23 cellular contexts compared by ENCODE assay signal in the genomic region with DNA sequence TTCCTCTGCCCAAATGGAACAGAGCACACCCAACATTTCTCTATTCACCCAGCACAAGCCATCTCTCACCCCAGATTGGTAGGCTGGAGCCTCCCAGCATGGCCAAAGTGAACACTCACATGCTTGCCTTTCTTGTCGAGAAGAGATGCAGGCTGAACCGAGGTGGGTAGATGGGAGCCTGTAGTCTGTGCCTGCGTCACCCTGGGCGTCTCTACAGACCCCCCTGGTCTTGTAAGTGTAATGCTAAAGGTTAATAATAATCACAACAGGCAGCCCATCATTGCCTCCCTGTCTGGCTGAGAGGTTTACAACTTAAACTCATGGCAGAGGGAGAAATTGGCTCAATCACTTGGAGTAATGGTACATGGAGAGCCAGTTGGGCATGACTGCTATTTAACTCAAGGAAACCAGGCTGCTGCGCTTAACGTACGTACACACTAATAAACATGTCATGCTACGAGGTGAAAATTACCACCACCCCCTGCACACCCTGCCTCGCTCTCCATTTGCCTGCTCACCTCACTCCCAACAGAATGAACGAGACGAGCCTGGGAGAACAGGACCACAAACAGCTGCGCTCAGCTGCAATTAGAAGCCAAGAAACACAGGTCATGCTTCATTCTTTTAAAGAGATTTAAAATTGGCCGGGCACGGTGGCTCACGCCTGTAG. TPM values are rescaled to one million over a fixed set of nuclear protein-coding genes. Genes with fewer than 3 reads are reported as not detected.
"Had no signal": no experiment of that assay in that cellular context is flagged by ENCODE, and none has a peak within 500 bp of the region (broad histone marks: within the 10 kb centered on the region; RNA-seq: fewer than 3 reads in every experiment).

No MANE protein-coding gene starts in this region.

- H3K9ac ChIP-seq: SK-N-SH had no signal

- H3K9me3 ChIP-seq: MG63, Peyer's patch, SJCRH30, SK-N-SH had no signal

- H3K4me3 ChIP-seq: MG63, Peyer's patch, SJCRH30 had no signal

- DNase-seq: activated CD4-positive, alpha-beta memory T cell treated with anti-CD3 and anti-CD28 coated beads, Interleukin-2, amount 10 ng/mL, durations not matched to agents 7 days and 5 days; activated CD4-positive, alpha-beta T cell treated with anti-CD3 and anti-CD28 coated beads, Interleukin-2, amount 50 U/mL, for 1 hour; activated CD4-positive, CD25-positive, alpha-beta regulatory T cell; activated gamma-delta T cell treated with Interleukin-2 at 50 U/mL for 16 hours; activated naive CD4-positive, alpha-beta T cell treated with anti-CD3 and anti-CD28 coated beads, Interleukin-2, amount 10 ng/mL, durations not matched to agents 7 days and 5 days; activated naive CD8-positive, alpha-beta T cell treated with anti-CD3 and anti-CD28 coated beads for 36 hours; activated T-cell treated with anti-CD3 and anti-CD28 coated beads for 4 hours; activated T-cell treated with anti-CD3 and anti-CD28 coated beads, Interleukin-2, amount 50 U/mL, for 48 hours; anterior cingulate cortex; MG63; MV-4-11; NCI-H1105; NCI-H1436 treated with DMSO at 0.1 percent for 48 hours; NCI-H187; NCI-H2171 treated with DMSO at 0.1 percent for 48 hours; NCI-H510A treated with DMSO at 0.1 percent for 48 hours; Peyer's patch; Right ventricle myocardium superior; SJCRH30; SK-N-SH; T-helper 1 cell had no signal

- H3K36me3 ChIP-seq: MG63, Peyer's patch, SJCRH30 had no signal

- H3K27me3 ChIP-seq: Peyer's patch, SJCRH30 had no signal

- H3K4me1 ChIP-seq: Peyer's patch, SJCRH30 had no signal

- H3K27ac ChIP-seq: Peyer's patch, RWPE1, SJCRH30, VCaP had no signal

RNA-seq across cellular contexts. Expression of a gene that starts 9.1 kb away (rescaled TPM):
- total RNA-seq: SJCRH30 had no signal
